Comparison of ENCODE assay signal across 12 cellular contexts in the genomic region with DNA sequence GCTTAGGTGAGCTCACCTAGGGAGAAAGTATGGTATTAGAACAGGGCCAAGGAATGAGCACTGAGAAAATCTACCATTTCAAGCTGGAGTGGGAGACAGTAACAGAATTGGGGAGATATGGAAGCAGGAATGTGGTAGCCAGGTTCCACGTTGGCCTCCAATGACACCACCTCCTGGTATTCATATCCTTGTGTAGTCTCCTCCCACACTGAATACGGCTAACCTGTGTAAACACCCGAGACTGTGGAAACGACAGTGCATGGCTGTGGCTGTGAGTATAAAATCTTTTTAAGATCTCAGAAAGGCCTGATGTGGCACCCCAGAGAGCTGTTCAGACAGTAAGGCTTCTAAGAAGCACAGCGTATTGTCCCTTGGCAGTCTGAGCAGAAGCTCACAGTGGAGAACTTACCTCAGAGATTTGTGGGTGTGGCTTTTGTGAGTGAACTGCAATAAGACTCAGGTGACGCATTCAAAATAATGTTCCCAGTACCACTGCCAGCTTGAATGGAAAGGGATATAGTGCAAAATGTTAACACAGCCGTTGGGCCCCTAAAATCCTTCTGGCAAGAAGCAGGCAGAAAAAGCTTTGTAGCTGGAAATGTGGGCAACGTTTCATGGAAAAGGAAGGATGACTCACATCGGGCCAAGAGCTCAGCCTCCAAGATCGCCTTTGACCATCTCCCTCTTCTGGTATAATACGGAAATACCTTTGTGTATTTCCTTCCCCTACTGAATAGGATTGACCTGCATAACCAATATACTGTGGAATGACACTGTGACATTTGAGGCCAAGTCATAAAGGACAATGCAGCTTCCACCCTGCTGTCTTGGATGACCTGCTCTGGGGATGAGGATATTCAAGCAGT. TPM values are rescaled to one million over a fixed set of nuclear protein-coding genes. Genes with fewer than 3 reads are reported as not detected.
DNase-seq lines count a peak whose midpoint lies in the region; ATAC-seq, FAIRE-seq and TF ChIP-seq lines count a peak whose summit lies in the region.
"Had no signal": no experiment of that assay in that cellular context is flagged by ENCODE, and none has a peak within 500 bp of the region (broad histone marks: within the 10 kb centered on the region; RNA-seq: fewer than 3 reads in every experiment).

No MANE protein-coding gene starts in this region.

- no peak overlapping the region for H3K4me3 Mint-ChIP-seq in osteocyte (ENCODE audit: unreplicated experiment)
- H3K4me3 Mint-ChIP-seq: activated naive CD4-positive, alpha-beta T cell treated with anti-CD3 and anti-CD28 coated beads, Interleukin-2, amount 50 U/mL, for 24 hours; nephron progenitor cell had no signal

- peak; percentile 20 for TF ChIP-seq CTCF in epithelial cell of esophagus (IDR thresholded peaks at IDR 0.05; ENCODE audit: insufficient read depth, low read depth, low read length, missing control alignments)
- peak; percentile 31 for TF ChIP-seq CTCF in osteocyte (IDR thresholded peaks at IDR 0.05)

- H3K27ac Mint-ChIP-seq in osteocyte (ENCODE audit: unreplicated experiment), result no peak overlapping the region
- H3K27ac Mint-ChIP-seq: activated naive CD4-positive, alpha-beta T cell treated with anti-CD3 and anti-CD28 coated beads, Interleukin-2, amount 50 U/mL, for 24 hours; nephron progenitor cell had no signal

- no peak for ATAC-seq in HG03097 (IDR thresholded peaks at IDR 0.05; ENCODE audit: low FRiP score, unreplicated experiment)

- DNase-seq in EH (ENCODE audit: low read depth) (peak; percentile 70), NCI-H460 (ENCODE audit: extremely low read depth, low read depth) (peak; percentile 51), epithelial cell of esophagus (ENCODE audit: low read depth) (peak; percentile 50), osteocyte (ENCODE audit: extremely low spot score, unreplicated experiment) (no peak), NCI-H526 treated with DMSO at 0.1 percent for 48 hours (lab: John Stamatoyannopoulos, UW) (no peak), GM19239 (ENCODE audit: insufficient read length, low spot score) (no peak), T-helper 2 cell (no peak)
- DNase-seq: NCI-H1694, nephron progenitor cell, thyroid gland had no signal

- H3K9me3 Mint-ChIP-seq in osteocyte (ENCODE audit: unreplicated experiment), result no peaks in the 10 kb centered on the region
- H3K9me3 Mint-ChIP-seq: activated naive CD4-positive, alpha-beta T cell treated with anti-CD3 and anti-CD28 coated beads, Interleukin-2, amount 50 U/mL, for 24 hours; nephron progenitor cell had no signal

- no peak overlapping the region for H3K4me3 ChIP-seq in epithelial cell of esophagus (ENCODE audit: low read length)
- H3K4me3 ChIP-seq: thyroid gland had no signal

- H3K36me3 Mint-ChIP-seq in osteocyte (ENCODE audit: unreplicated experiment), result no peaks in the 10 kb centered on the region

- peaks cover 12% of the 10 kb centered on the region for H3K4me1 Mint-ChIP-seq in osteocyte (ENCODE audit: unreplicated experiment)
- H3K4me1 Mint-ChIP-seq: activated naive CD4-positive, alpha-beta T cell treated with anti-CD3 and anti-CD28 coated beads, Interleukin-2, amount 50 U/mL, for 24 hours; nephron progenitor cell had no signal

- FAIRE-seq in GM19239 (lab: Jason Lieb, UNC), result no peak

- peaks cover under 1% of the 10 kb centered on the region for H3K27me3 Mint-ChIP-seq in osteocyte (ENCODE audit: unreplicated experiment)
- H3K27me3 Mint-ChIP-seq: activated naive CD4-positive, alpha-beta T cell treated with anti-CD3 and anti-CD28 coated beads, Interleukin-2, amount 50 U/mL, for 24 hours had no signal

RNA-seq across cellular contexts. Expression of gene SDR42E1, which starts 14.4 kb away (rescaled TPM):
- not detected in 2 replicates for total RNA-seq in NCI-H460 (2014; rRNA removed; shearing (Covaris generic))
- polyA plus RNA-seq in NCI-H460 (2014; cell fraction: nucleus; rRNA removed), result not detected in 2 replicates
- not detected in 2 replicates for total RNA-seq in osteocyte

RNA-seq across cellular contexts. Expression of gene HSD17B2, which starts 38.2 kb away (rescaled TPM):
- not detected in 2 replicates for total RNA-seq in NCI-H460 (2014; rRNA removed; shearing (Covaris generic))
- not detected in 2 replicates for polyA plus RNA-seq in NCI-H460 (2014; cell fraction: nucleus; rRNA removed)
- total RNA-seq in osteocyte, result 0.40 TPM in 1 of 2 replicates, not detected in the other
- total RNA-seq: thyroid gland had no signal

Comparison
In these comparisons a context has a peak if more than half of its experiments do, and no peak if none do; other contexts are left out.
1. DNase-seq: peak in EH (single experiment), NCI-H460 (single experiment) and epithelial cell of esophagus (single experiment); none in osteocyte (single experiment), NCI-H526 treated with DMSO at 0.1 percent for 48 hours (single experiment), GM19239 (single experiment) and T-helper 2 cell (0 of 5).